In genomic region chr10:119892188-119893065, GRCh38 we compare ENCODE assay signal across 8 cellular contexts. TPM values are rescaled to one million over a fixed set of nuclear protein-coding genes. Genes with fewer than 3 reads are reported as not detected.
A peak's percentile ranks its signal among the peaks of the same experiment; 100 is the strongest.
DNase-seq lines count a peak whose midpoint lies in the region; ATAC-seq and TF ChIP-seq lines count a peak whose summit lies in the region.

SEC23IP (plus strand) TSS chr10:119892730; CDS start chr10:119892783, 53 bp downstream.

- no peaks in the 10 kb centered on the region for H3K36me3 ChIP-seq in ovary
- no peaks in the 10 kb centered on the region for H3K36me3 ChIP-seq in thyroid gland

- peaks cover 21% of the 10 kb centered on the region for H3K4me1 ChIP-seq in ovary (ENCODE audit: insufficient read depth)
- H3K4me1 ChIP-seq in thyroid gland, result peaks cover 32 to 34% of the 10 kb centered on the region in 2 donors

- TF ChIP-seq EP300 in ovary (IDR thresholded peaks at IDR 0.05), result peak; percentile 10

- H3K4me3 ChIP-seq in GM12864 (ENCODE audit: low read depth, low read length) (peak within 1 kb of the TSS; percentile 90), ovary (peak within 1 kb of the TSS; percentile 74), thyroid gland (replicated peaks in 1 of 3) (peak within 1 kb of the TSS; percentile 74 to 100 (median 84))

- peak; percentile 82 for TF ChIP-seq POLR2A in ovary (IDR thresholded peaks at IDR 0.05)
- TF ChIP-seq POLR2A in thyroid gland (IDR thresholded peaks at IDR 0.05), result peak in 1 of 2 donors; percentile 83

- H3K27me3 ChIP-seq in ovary (no peaks in the 10 kb centered on the region), thyroid gland (no peaks in the 10 kb centered on the region)

- peak; percentile 97 for ATAC-seq in HG02759 (IDR thresholded peaks at IDR 0.05; ENCODE audit: unreplicated experiment)

- intact Hi-C loops in head of caudate nucleus (cut with DNase I) (loop anchor here (1.0 kb wide), 1 partner anchor 19 kb away; no protein-coding TSS in a partner anchor), ovary (cut with DNase I) (loop anchor here in 1 of 4 donors (10.0 kb wide), 2 partner anchors 208 to 1138 kb away; partner anchors contain the start of gene CACUL1), thyroid gland (cut with DNase I) (no loop called here)

- WGBS in ovary, 3 donors, result 0 to 1% (median 0%) methylated on average over 61 of the region's 61 CpGs
- 1 to 2% methylated on average over 39 to 58 of the region's 61 CpGs for WGBS in thyroid gland, 2 donors

- DNase-seq in GM12864 (ENCODE audit: low read depth), result peak; percentile 89
- peak; percentile 89 to 95 (median 91) for DNase-seq in NCI-H1417 (lab: John Stamatoyannopoulos, UW)
- peak; percentile 80 to 88 for DNase-seq in SW 1271 (lab: John Stamatoyannopoulos, UW)
- peak; percentile 78 for DNase-seq in activated naive CD8-positive, alpha-beta T cell treated with anti-CD3 and anti-CD28 coated beads, Interleukin-2, amount 50 U/mL, for 16 hours (ENCODE audit: low read depth, low spot score)
- DNase-seq in head of caudate nucleus, result peak; percentile 96 to 100 (median 99)
- peak; percentile 94 to 96 (median 96) for DNase-seq in ovary
- peak; percentile 98 for DNase-seq in thyroid gland

- H3K27ac ChIP-seq in ovary (peak within 1 kb of the TSS; percentile 72 to 73), thyroid gland (peak within 1 kb of the TSS; percentile 64 to 76 (median 72))

- TF ChIP-seq CTCF in GM12864 (IDR thresholded peaks at IDR 0.05; ENCODE audit: low read depth, low read length, missing control alignments), result no peak
- peak in 2 of 3 donors; percentile 25 to 34 for TF ChIP-seq CTCF in ovary (IDR thresholded peaks at IDR 0.05)
- peak in 1 of 6 experiments; percentile 5 for TF ChIP-seq CTCF in thyroid gland (IDR thresholded peaks at IDR 0.05)

- H3K9me3 ChIP-seq in ovary (no peaks in the 10 kb centered on the region), thyroid gland (no peaks in the 10 kb centered on the region)

RNA-seq across cellular contexts. Expression of gene SEC23IP, which starts in this region (rescaled TPM):
- total RNA-seq in ovary, result 10 to 100 TPM; 16.0 to 58.0 (median 51.9) TPM
- 10 to 100 TPM; 11.5 to 37.1 TPM for polyA plus RNA-seq in ovary
- total RNA-seq in thyroid gland, result 10 to 100 TPM; 16.0 to 34.0 (median 32.7) TPM

Comparison
In these comparisons a context has a peak if more than half of its experiments do, and no peak if none do; other contexts are left out.
1. Peak in every context shown above with its lines: DNase-seq, ATAC-seq, H3K4me3 ChIP-seq and H3K27ac ChIP-seq.